In the genomic region with DNA sequence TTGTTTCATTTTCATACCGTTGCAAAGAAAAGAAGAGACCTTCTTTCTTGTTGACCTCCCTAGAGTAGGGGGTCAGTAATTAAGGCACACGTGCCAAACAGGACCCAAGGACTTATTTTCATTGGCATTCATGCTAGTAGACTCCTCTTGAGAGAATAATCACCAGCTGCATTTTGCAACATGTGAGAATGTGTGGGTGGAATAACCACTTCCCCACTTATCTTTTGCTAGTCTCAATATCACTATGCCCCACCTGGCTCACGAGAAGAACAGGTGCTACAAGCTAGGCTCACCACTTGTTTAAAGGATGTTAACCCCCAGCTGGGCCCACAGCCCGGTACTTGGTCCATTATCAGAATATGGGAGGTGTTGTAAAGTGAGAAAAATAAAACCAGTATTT, we compare ENCODE assay signal across 9 cellular contexts.
DNase-seq lines count a peak whose midpoint lies in the region; ATAC-seq, FAIRE-seq and TF ChIP-seq lines count a peak whose summit lies in the region.
"Had no signal": no experiment of that assay in that cellular context is flagged by ENCODE, and none has a peak within 500 bp of the region (broad histone marks: within the 10 kb centered on the region; RNA-seq: fewer than 3 reads in every experiment).

No MANE protein-coding gene starts in this region.

- no peak overlapping the region for H2AFZ ChIP-seq in HepG2 (ENCODE audit: low read length)

- FAIRE-seq in bronchial epithelial cell (lab: Jason Lieb, UNC) (no peak), H54 (lab: Jason Lieb, UNC) (no peak), HepG2 (lab: Jason Lieb, UNC) (no peak)

- no peaks in the 10 kb centered on the region for H3K27me3 ChIP-seq in bronchial epithelial cell (ENCODE audit: control insufficient read depth, insufficient read depth, low read length)
- no peaks in the 10 kb centered on the region for H3K27me3 ChIP-seq in HepG2 (ENCODE audit: control insufficient read depth in 1 of 2, insufficient read depth in 2 of 2, low read length in 2 of 2)

- H3K4me1 ChIP-seq in HepG2 (ENCODE audit: insufficient read depth, low read length) = no peaks in the 10 kb centered on the region

- no peak overlapping the region for H3K4me3 ChIP-seq in Jurkat, Clone E6-1 (ENCODE audit: low read length)
- H3K4me3 ChIP-seq in bronchial epithelial cell (ENCODE audit: low read depth, low read length) (no peak overlapping the region), HepG2 (replicated peaks in 1 of 3; ENCODE audit: insufficient read depth in 1 of 3, low read depth in 2 of 3, low read length in 3 of 3) (no peak overlapping the region)

- WGBS in HepG2 (ENCODE audit: low lambda C conversion rate) = 0% methylated on average over 4 of the region's 4 CpGs

- H4K20me1 ChIP-seq in HepG2 (ENCODE audit: insufficient read depth, low read length) = no peaks in the 10 kb centered on the region

- TF ChIP-seq POLR2A in H54 (IDR thresholded peaks at IDR 0.05; ENCODE audit: low read depth, low read length) (no peak), HepG2 (IDR thresholded peaks at IDR 0.05; ENCODE audit: insufficient read depth in 1 of 2, low read depth in 2 of 2, low read length in 2 of 2) (no peak)

- H3K27ac ChIP-seq in HepG2 (ENCODE audit: extremely low read length, insufficient read depth, low read length) = no peak overlapping the region

- TF ChIP-seq RAD21 in HepG2 (CRISPR knock-in tag; IDR thresholded peaks at IDR 0.05) = no peak

- POLR2A ChIA-PET in HepG2 (lab: Yijun Ruan, JAX) = no interaction called here

- no peak for TF ChIP-seq CTCF in bronchial epithelial cell (IDR thresholded peaks at IDR 0.05; ENCODE audit: insufficient read depth, low read length, severe bottlenecking)
- TF ChIP-seq CTCF in HepG2 (CRISPR knock-in tag; IDR thresholded peaks at IDR 0.05) = no peak

- H3K9me3 ChIP-seq in HepG2 (ENCODE audit: low read length) = no peaks in the 10 kb centered on the region

- H3K79me2 ChIP-seq in HepG2 (ENCODE audit: insufficient read depth, low read length) = no peaks in the 10 kb centered on the region

- H3K36me3 ChIP-seq in bronchial epithelial cell (ENCODE audit: control insufficient read depth, insufficient read depth, low read length) = no peaks in the 10 kb centered on the region
- no peaks in the 10 kb centered on the region for H3K36me3 ChIP-seq in HepG2 (replicated peaks in 1 of 2; ENCODE audit: control insufficient read depth in 1 of 2, insufficient read depth in 2 of 2, low read length in 2 of 2)

- CTCF ChIA-PET in HepG2 (lab: Yijun Ruan, JAX; ENCODE audit: low intra/inter-chr PET ratio, low total read pairs) = no interaction called here

- BruUV-seq in HepG2 (replicated peaks; lab: Mats Ljungman, UMichigan) = no TSS peak

- H3K9ac ChIP-seq in HepG2 (ENCODE audit: insufficient read depth, low read depth, low read length) = no peak overlapping the region

- ATAC-seq in GM18499 (IDR thresholded peaks at IDR 0.05; ENCODE audit: insufficient read depth, unreplicated experiment) (peak; percentile 73), GM21528 (IDR thresholded peaks at IDR 0.05; ENCODE audit: low FRiP score, unreplicated experiment) (peak; percentile 91), HepG2 (no peak)

- no peak overlapping the region for H3K4me2 ChIP-seq in HepG2 (ENCODE audit: low read depth, low read length)

- intact Hi-C loops in HepG2 (cut with micrococcal nuclease; ENCODE audit: unreplicated experiment) = no loop called here

- in situ Hi-C loops in HepG2 (cut with HindIII; ENCODE audit: extremely low pct_ligation_motif_present, low pct_unique_long_range_greater_than_20kb) = no loop called here

- TF ChIP-seq EP300 in HepG2 (IDR thresholded peaks at IDR 0.05; ENCODE audit: low read depth in 2 of 2, low read length in 2 of 2) (no peak), HepG2 (CRISPR knock-in tag; IDR thresholded peaks at IDR 0.05; ENCODE audit: borderline replicate concordance) (no peak)

- peak; percentile 1 for DNase-seq in Jurkat, Clone E6-1 (ENCODE audit: low read depth, low spot score)
- DNase-seq in bronchial epithelial cell (ENCODE audit: low read depth) (peak; percentile 36), H54 (ENCODE audit: insufficient read length, low spot score) (no peak), HepG2 (ENCODE audit: low spot score) (no peak), foreskin melanocyte (no peak)
- DNase-seq in activated CD4-positive, alpha-beta T cell treated with anti-CD3 and anti-CD28 coated beads for 4 hours = no peak
- DNase-seq: activated T-cell treated with anti-CD3 and anti-CD28 coated beads, Interleukin-2, amount 50 U/mL, for 4 hours had no signal

TF ChIP-seq in HepG2, 621 proteins besides CTCF, POLR2A, EP300 and RAD21:
- TF ChIP-seq GTF3A (CRISPR knock-in tag; conservative IDR thresholded peaks at IDR 0.05) (no peak), STAT5B (CRISPR knock-in tag; IDR thresholded peaks at IDR 0.05) (no peak), CENPX (CRISPR knock-in tag; IDR thresholded peaks at IDR 0.05) (no peak)
- TF ChIP-seq, protein P1, sequence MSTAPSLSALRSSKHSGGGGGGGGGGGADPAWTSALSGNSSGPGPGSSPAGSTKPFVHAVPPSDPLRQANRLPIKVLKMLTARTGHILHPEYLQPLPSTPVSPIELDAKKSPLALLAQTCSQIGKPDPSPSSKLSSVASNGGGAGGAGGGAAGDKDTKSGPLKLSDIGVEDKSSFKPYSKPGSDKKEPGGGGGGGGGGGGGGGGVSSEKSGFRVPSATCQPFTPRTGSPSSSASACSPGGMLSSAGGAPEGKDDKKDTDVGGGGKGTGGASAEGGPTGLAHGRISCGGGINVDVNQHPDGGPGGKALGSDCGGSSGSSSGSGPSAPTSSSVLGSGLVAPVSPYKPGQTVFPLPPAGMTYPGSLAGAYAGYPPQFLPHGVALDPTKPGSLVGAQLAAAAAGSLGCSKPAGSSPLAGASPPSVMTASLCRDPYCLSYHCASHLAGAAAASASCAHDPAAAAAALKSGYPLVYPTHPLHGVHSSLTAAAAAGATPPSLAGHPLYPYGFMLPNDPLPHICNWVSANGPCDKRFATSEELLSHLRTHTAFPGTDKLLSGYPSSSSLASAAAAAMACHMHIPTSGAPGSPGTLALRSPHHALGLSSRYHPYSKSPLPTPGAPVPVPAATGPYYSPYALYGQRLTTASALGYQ (CRISPR knock-in tag; IDR thresholded peaks at IDR 0.05) = no peak

Comparison
In these comparisons a context has a peak if more than half of its experiments do, and no peak if none do; other contexts are left out.
1. DNase-seq: peak in Jurkat, Clone E6-1 (single experiment) and bronchial epithelial cell (single experiment); none in H54 (single experiment), HepG2 (single experiment), activated CD4-positive, alpha-beta T cell treated with anti-CD3 and anti-CD28 coated beads for 4 hours (0 of 2) and foreskin melanocyte (single experiment).